Comparison of ENCODE assay signal across 13 cellular contexts in genomic region chr11:57214494-57214893, GRCh38. TPM values are rescaled to one million over a fixed set of nuclear protein-coding genes. Genes with fewer than 3 reads are reported as not detected.
A peak's percentile ranks its signal among the peaks of the same experiment; 100 is the strongest.
DNase-seq lines count a peak whose midpoint lies in the region; ATAC-seq and TF ChIP-seq lines count a peak whose summit lies in the region.
"Had no signal": no experiment of that assay in that cellular context is flagged by ENCODE, and none has a peak within 500 bp of the region (broad histone marks: within the 10 kb centered on the region; RNA-seq: fewer than 3 reads in every experiment).

No MANE protein-coding gene starts in this region.

- H3K9me3 Mint-ChIP-seq in osteocyte (ENCODE audit: unreplicated experiment), result no peaks in the 10 kb centered on the region
- no peaks in the 10 kb centered on the region for H3K9me3 Mint-ChIP-seq in mesothelial cell of epicardium
- H3K9me3 Mint-ChIP-seq: activated naive CD4-positive, alpha-beta T cell treated with anti-CD3 and anti-CD28 coated beads, Interleukin-2, amount 50 U/mL, for 24 hours had no signal

- H3K4me1 Mint-ChIP-seq in osteocyte (ENCODE audit: unreplicated experiment) (no peaks in the 10 kb centered on the region), mesothelial cell of epicardium (peaks cover 15% of the 10 kb centered on the region)
- H3K4me1 Mint-ChIP-seq: activated naive CD4-positive, alpha-beta T cell treated with anti-CD3 and anti-CD28 coated beads, Interleukin-2, amount 50 U/mL, for 24 hours had no signal

- DNase-seq in ELR (ENCODE audit: low read depth) (peak; percentile 68), T1000 (lab: John Stamatoyannopoulos, UW) (peak; percentile 3), foreskin fibroblast (peak; percentile 71 to 89), non-pigmented ciliary epithelial cell (ENCODE audit: low read depth) (peak; percentile 76), osteocyte (ENCODE audit: extremely low spot score, unreplicated experiment) (no peak), mesothelial cell of epicardium (ENCODE audit: low spot score in 2 of 2, unreplicated experiment in 2 of 2) (no peak)
- DNase-seq: activated CD4-positive, CD25-positive, alpha-beta regulatory T cell treated with anti-CD3 and anti-CD28 coated beads, Interleukin-2, amount 50 U/mL, for 72 hours; NCI-H1694; Peyer's patch had no signal

- TF ChIP-seq CTCF in foreskin fibroblast (IDR thresholded peaks at IDR 0.05; ENCODE audit: low read depth, low read length) (no peak), osteocyte (IDR thresholded peaks at IDR 0.05) (no peak), mesothelial cell of epicardium (IDR thresholded peaks at IDR 0.05; ENCODE audit: unreplicated experiment) (no peak)

- H3K36me3 Mint-ChIP-seq in osteocyte (ENCODE audit: unreplicated experiment) (no peaks in the 10 kb centered on the region), mesothelial cell of epicardium (no peaks in the 10 kb centered on the region)
- H3K36me3 Mint-ChIP-seq: activated naive CD4-positive, alpha-beta T cell treated with anti-CD3 and anti-CD28 coated beads, Interleukin-2, amount 50 U/mL, for 24 hours had no signal

- H3K4me3 ChIP-seq in foreskin fibroblast (ENCODE audit: low read depth in 1 of 2, low read length in 2 of 2), result no peak overlapping the region
- H3K4me3 ChIP-seq: lung, Peyer's patch had no signal

- H3K27ac Mint-ChIP-seq in osteocyte (ENCODE audit: unreplicated experiment) (no peak overlapping the region), mesothelial cell of epicardium (no peak overlapping the region)
- H3K27ac Mint-ChIP-seq: activated naive CD4-positive, alpha-beta T cell treated with anti-CD3 and anti-CD28 coated beads, Interleukin-2, amount 50 U/mL, for 24 hours had no signal

- H3K4me3 Mint-ChIP-seq in osteocyte (ENCODE audit: unreplicated experiment), result no peak overlapping the region
- no peak overlapping the region for H3K4me3 Mint-ChIP-seq in mesothelial cell of epicardium
- H3K4me3 Mint-ChIP-seq: activated naive CD4-positive, alpha-beta T cell treated with anti-CD3 and anti-CD28 coated beads, Interleukin-2, amount 50 U/mL, for 24 hours had no signal

- H3K27me3 Mint-ChIP-seq in osteocyte (ENCODE audit: unreplicated experiment) (peaks cover 2% of the 10 kb centered on the region), mesothelial cell of epicardium (ENCODE audit: low read depth) (no peaks in the 10 kb centered on the region)

- ATAC-seq in HG03139 (IDR thresholded peaks at IDR 0.05; ENCODE audit: unreplicated experiment), result no peak
- ATAC-seq in GM18858 (IDR thresholded peaks at IDR 0.05; ENCODE audit: unreplicated experiment), result no peak

RNA-seq across cellular contexts. Expression of gene APLNR, which starts 22.6 kb away (rescaled TPM):
- total RNA-seq in osteocyte (not detected in 2 replicates), mesothelial cell of epicardium (3.1 to 3.4 TPM (median 3.1 TPM) in 3 replicates)

RNA-seq across cellular contexts. Expression of gene LRRC55, which starts 32.7 kb away (rescaled TPM):
- total RNA-seq in osteocyte, result not detected in 2 replicates
- total RNA-seq in mesothelial cell of epicardium, result 11.5 to 14.7 TPM (median 13.2 TPM) in 3 replicates

Comparison
In these comparisons a context has a peak if more than half of its experiments do, and no peak if none do; other contexts are left out.
1. DNase-seq: peak in ELR (single experiment), T1000 (single experiment), foreskin fibroblast (2 of 2) and non-pigmented ciliary epithelial cell (single experiment); none in osteocyte (single experiment) and mesothelial cell of epicardium (0 of 2).
2. RNA of gene LRRC55, which starts 32.7 kb away (total RNA-seq): 11.5 to 14.7 TPM in mesothelial cell of epicardium; not detected in osteocyte; every median in the first group is over 10 times any median in the second.